In the genomic region with DNA sequence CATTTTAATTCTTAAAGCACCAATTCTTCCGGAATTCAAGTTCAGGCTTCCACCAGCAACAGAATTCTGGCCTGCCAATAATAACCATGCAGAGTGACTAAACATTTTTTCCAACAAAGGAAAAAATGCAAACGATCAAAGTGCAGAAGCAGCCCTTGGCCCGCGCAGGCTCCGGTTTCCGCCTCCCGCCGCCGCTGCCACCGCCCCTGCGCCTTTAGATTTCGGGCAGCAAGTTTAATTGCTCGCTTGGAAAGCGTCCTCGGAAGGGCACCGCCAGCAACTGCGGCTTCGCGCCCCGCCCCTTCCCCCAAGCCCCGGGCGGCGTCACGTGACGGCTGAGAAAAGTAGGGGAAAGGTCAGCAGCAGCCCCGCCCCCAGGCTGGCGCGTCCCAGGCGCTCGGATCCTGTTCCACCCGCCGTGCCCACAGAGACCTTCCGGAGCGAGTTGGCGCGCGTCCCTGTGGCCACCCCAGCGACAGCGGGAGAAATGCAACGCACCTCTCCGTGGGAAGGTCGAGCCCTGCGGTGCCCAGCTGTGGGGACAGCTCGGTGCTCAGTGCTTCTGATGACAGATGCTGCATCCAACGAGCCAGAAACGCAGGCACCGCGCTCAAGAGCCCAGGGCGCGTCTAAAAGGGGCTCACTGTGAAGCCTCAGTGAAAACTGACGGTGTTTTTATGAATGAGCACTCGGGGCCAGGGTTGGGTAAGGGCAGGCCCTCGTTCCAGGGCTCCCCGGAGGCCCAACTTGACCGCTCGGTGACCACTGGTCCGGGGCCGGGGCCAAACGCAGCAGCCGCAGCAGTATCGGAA, we compare ENCODE assay signal across 8 cellular contexts. TPM values are rescaled to one million over a fixed set of nuclear protein-coding genes. Genes with fewer than 3 reads are reported as not detected.
DNase-seq lines count a peak whose midpoint lies in the region; ATAC-seq and TF ChIP-seq lines count a peak whose summit lies in the region.

No MANE protein-coding gene starts in this region.

- no peaks in the 10 kb centered on the region for H3K9me3 ChIP-seq in esophagus muscularis mucosa
- no peaks in the 10 kb centered on the region for H3K9me3 ChIP-seq in muscle layer of colon (ENCODE audit: low read length)

- TF ChIP-seq CTCF in esophagus muscularis mucosa (IDR thresholded peaks at IDR 0.05): no peak

- H3K4me3 ChIP-seq in esophagus muscularis mucosa: peak overlapping the region; percentile 92 to 99 (median 98)
- peak overlapping the region; percentile 41 to 81 for H3K4me3 ChIP-seq in muscle layer of colon (ENCODE audit: low read depth in 1 of 2, low read length in 2 of 2)

- TF ChIP-seq RAD21 in Ishikawa (IDR thresholded peaks at IDR 0.05; ENCODE audit: low read depth): no peak

- TF ChIP-seq EP300 in Ishikawa (IDR thresholded peaks at IDR 0.05; ENCODE audit: borderline replicate concordance) (peak; percentile 59; the same call in 1 of the 2 replicates), esophagus muscularis mucosa (IDR thresholded peaks at IDR 0.05) (peak; percentile 44)

- WGBS in esophagus muscularis mucosa: 0% methylated on average over 8 of the region's 61 CpGs

- ATAC-seq in GM19452 (IDR thresholded peaks at IDR 0.05; ENCODE audit: unreplicated experiment): peak; percentile 35

- peak overlapping the region; percentile 86 for H3K9ac ChIP-seq in muscle layer of colon (ENCODE audit: low read length)

- intact Hi-C loops in esophagus muscularis mucosa (cut with DNase I): loop anchor here (5.0 kb wide), 1 partner anchor 168 kb away; no protein-coding TSS in a partner anchor

- no peaks in the 10 kb centered on the region for H3K27me3 ChIP-seq in esophagus muscularis mucosa
- H3K27me3 ChIP-seq in muscle layer of colon (ENCODE audit: control insufficient read depth in 1 of 2, insufficient read depth in 2 of 2, low read length in 2 of 2): no peaks in the 10 kb centered on the region

- H3K36me3 ChIP-seq in esophagus muscularis mucosa: peaks cover 0 to 13% (median 1%) of the 10 kb centered on the region in 4 donors
- H3K36me3 ChIP-seq in muscle layer of colon (ENCODE audit: insufficient read depth, low read length): peaks cover 5% of the 10 kb centered on the region

- peak; percentile 97 for DNase-seq in CD1c-positive myeloid dendritic cell (ENCODE audit: extremely low spot score)
- peak; percentile 95 to 96 for DNase-seq in activated T-cell treated with anti-CD3 and anti-CD28 coated beads, Interleukin-2, amount 50 U/mL, for 48 hours
- DNase-seq in esophagus muscularis mucosa (ENCODE audit: extremely low spot score): peak; percentile 98
- DNase-seq in stimulated activated CD8-positive, alpha-beta memory T cell treated with anti-CD3 and anti-CD28 coated beads, Interleukin-4, amount 100 ng/mL, for 48 hours: peak; percentile 97

- peak; percentile 30 for TF ChIP-seq POLR2A in esophagus muscularis mucosa (IDR thresholded peaks at IDR 0.05; ENCODE audit: low read depth)

- H3K27ac ChIP-seq in esophagus muscularis mucosa (replicated peaks in 1 of 4) (peak overlapping the region; percentile 95 to 97 (median 97)), muscle layer of colon (ENCODE audit: low read depth, low read length) (peak overlapping the region; percentile 99)

- H3K4me1 ChIP-seq in esophagus muscularis mucosa (peaks cover 66 to 91% (median 87%) of the 10 kb centered on the region in 4 donors), muscle layer of colon (ENCODE audit: insufficient read depth, low read length) (peaks cover 62% of the 10 kb centered on the region)

TF ChIP-seq in Ishikawa, 13 proteins besides CTCF, POLR2A, EP300 and RAD21 (continues in another document):
- TF ChIP-seq USF1 (IDR thresholded peaks at IDR 0.05) (peak; percentile 99), TEAD4 (IDR thresholded peaks at IDR 0.05) (peak; percentile 29; the same call in 1 of the 2 replicates), CEBPB (IDR thresholded peaks at IDR 0.05) (no peak), TCF12 (IDR thresholded peaks at IDR 0.05; ENCODE audit: low read depth) (peak; percentile 84), FOXM1 (IDR thresholded peaks at IDR 0.05; ENCODE audit: borderline replicate concordance, low read depth) (peak; percentile 48; the same call in 1 of the 2 replicates), ZBTB7A (IDR thresholded peaks at IDR 0.05; ENCODE audit: low read depth) (no peak), EGR1 (IDR thresholded peaks at IDR 0.05) (no peak), YY1 (IDR thresholded peaks at IDR 0.05; ENCODE audit: low read depth) (0 out of 2 replicates have a peak, but pooled peaks have one; percentile 28), REST (IDR thresholded peaks at IDR 0.05; ENCODE audit: low read depth) (no peak), TAF1 (IDR thresholded peaks at IDR 0.05; ENCODE audit: low read depth) (peak; percentile 39)

TF ChIP-seq in PFSK-1, 5 proteins besides CTCF, POLR2A, EP300 and RAD21:
- TF ChIP-seq POLR2AphosphoS5 (IDR thresholded peaks at IDR 0.05; ENCODE audit: low read depth, low read length) (peak; percentile 54; the same call in 1 of the 2 replicates), REST (IDR thresholded peaks at IDR 0.05; ENCODE audit: insufficient read depth in 1 of 2, low read depth in 2 of 2, low read length in 2 of 2) (no peak), SIN3A (IDR thresholded peaks at IDR 0.05; ENCODE audit: borderline replicate concordance, insufficient read depth, low read length) (peak; percentile 72), TAF1 (IDR thresholded peaks at IDR 0.05; ENCODE audit: borderline replicate concordance, insufficient read depth, low read length) (no peak), FOXP2 (optimal IDR thresholded peaks at IDR 0.05; ENCODE audit: borderline replicate concordance, extremely low read depth, extremely low read length, insufficient read depth) (peak; percentile 84)

RNA-seq across cellular contexts. Expression of gene CPT1A, which starts 2.5 kb away (rescaled TPM):
- polyA plus RNA-seq in PFSK-1 (2012; ENCODE audit: insufficient read length, low read depth): 76.6 TPM
- total RNA-seq in esophagus muscularis mucosa: 100 to 1,000 TPM in 2 of 4 donors, 10 to 100 TPM in 2; 36.1 to 122 (median 77.5) TPM

Comparison
In these comparisons a context has a peak if more than half of its experiments do, and no peak if none do; other contexts are left out.
1. Peak in every context shown above with its lines: DNase-seq, ATAC-seq, H3K4me3 ChIP-seq and H3K27ac ChIP-seq.